Comparison of ENCODE assay signal across 10 cellular contexts in genomic region chr7:128458956-128459355, GRCh38. TPM values are rescaled to one million over a fixed set of nuclear protein-coding genes. Genes with fewer than 3 reads are reported as not detected.
DNase-seq lines count a peak whose midpoint lies in the region; ATAC-seq and TF ChIP-seq lines count a peak whose summit lies in the region.
"Had no signal": no experiment of that assay in that cellular context is flagged by ENCODE, and none has a peak within 500 bp of the region (broad histone marks: within the 10 kb centered on the region; RNA-seq: fewer than 3 reads in every experiment).

No MANE protein-coding gene starts in this region.

- WGBS in mammary epithelial cell (ENCODE audit: low coverage, missing lambda C conversion rate), result 65% methylated on average over 3 of the region's 3 CpGs

- in situ Hi-C loops in mammary epithelial cell (cut with MboI; ENCODE audit: low sequenced_read_pairs in 2 of 2), result no loop called here

- no peaks in the 10 kb centered on the region for H4K20me1 ChIP-seq in mammary epithelial cell (ENCODE audit: insufficient read depth, low read length)

- no peaks in the 10 kb centered on the region for H3K27me3 Mint-ChIP-seq in activated T-cell treated with anti-CD3 and anti-CD28 coated beads, Interleukin-2, amount 50 U/mL, for 4 hours (ENCODE audit: low read depth)
- no peaks in the 10 kb centered on the region for H3K27me3 Mint-ChIP-seq in stimulated activated naive B cell treated with anti-CD40 and anti-IgM and Interleukin-4, amounts not matched to agents 10 μg/mL and 1 μg/mL and 100 μg/mL, for 72 hours
- H3K27me3 Mint-ChIP-seq: memory B cell had no signal

- H3K4me1 Mint-ChIP-seq in activated T-cell treated with anti-CD3 and anti-CD28 coated beads, Interleukin-2, amount 50 U/mL, for 4 hours (ENCODE audit: low read depth), result peaks cover 38% of the 10 kb centered on the region
- peaks cover 25 to 52% of the 10 kb centered on the region in 2 donors for H3K4me1 Mint-ChIP-seq in stimulated activated naive B cell treated with anti-CD40 and anti-IgM and Interleukin-4, amounts not matched to agents 10 μg/mL and 1 μg/mL and 100 μg/mL, for 72 hours

- peaks cover 7% of the 10 kb centered on the region for H3K36me3 Mint-ChIP-seq in activated T-cell treated with anti-CD3 and anti-CD28 coated beads, Interleukin-2, amount 50 U/mL, for 4 hours (ENCODE audit: insufficient read depth)
- H3K36me3 Mint-ChIP-seq in stimulated activated naive B cell treated with anti-CD40 and anti-IgM and Interleukin-4, amounts not matched to agents 10 μg/mL and 1 μg/mL and 100 μg/mL, for 72 hours, result peaks cover 25 to 33% of the 10 kb centered on the region in 2 donors

- H3K9me3 ChIP-seq in RWPE2 (ENCODE audit: severe bottlenecking) (no peaks in the 10 kb centered on the region), mammary epithelial cell (replicated peaks; ENCODE audit: insufficient read depth, low read length) (no peaks in the 10 kb centered on the region)

- H3K4me2 ChIP-seq in mammary epithelial cell (ENCODE audit: insufficient read depth, low read depth, low read length), result no peak overlapping the region

- no peak overlapping the region for H2AFZ ChIP-seq in mammary epithelial cell (ENCODE audit: low read depth, low read length)

- BruUV-seq in mammary epithelial cell (replicated peaks; lab: Mats Ljungman, UMichigan), result no TSS peak

- H3K27ac Mint-ChIP-seq in stimulated activated naive B cell treated with anti-CD40 and anti-IgM and Interleukin-4, amounts not matched to agents 10 μg/mL and 1 μg/mL and 100 μg/mL, for 72 hours, result peak overlapping the region; percentile 92

- no peaks in the 10 kb centered on the region for H3K9me3 Mint-ChIP-seq in activated T-cell treated with anti-CD3 and anti-CD28 coated beads, Interleukin-2, amount 50 U/mL, for 4 hours
- H3K9me3 Mint-ChIP-seq in stimulated activated naive B cell treated with anti-CD40 and anti-IgM and Interleukin-4, amounts not matched to agents 10 μg/mL and 1 μg/mL and 100 μg/mL, for 72 hours, result no peaks in the 10 kb centered on the region
- H3K9me3 Mint-ChIP-seq: memory B cell had no signal

- H3K4me3 Mint-ChIP-seq in activated T-cell treated with anti-CD3 and anti-CD28 coated beads, Interleukin-2, amount 50 U/mL, for 4 hours, result peak overlapping the region; percentile 58
- peak overlapping the region; percentile 61 to 71 for H3K4me3 Mint-ChIP-seq in stimulated activated naive B cell treated with anti-CD40 and anti-IgM and Interleukin-4, amounts not matched to agents 10 μg/mL and 1 μg/mL and 100 μg/mL, for 72 hours
- H3K4me3 Mint-ChIP-seq: memory B cell had no signal

- H3K36me3 ChIP-seq in RWPE2 (ENCODE audit: low read depth) (peaks cover 14% of the 10 kb centered on the region), mammary epithelial cell (ENCODE audit: insufficient read depth, low read length) (peaks cover 9% of the 10 kb centered on the region)

- ATAC-seq in activated T-cell treated with anti-CD3 and anti-CD28 coated beads, Interleukin-2, amount 50 U/mL, for 4 hours, result peak; percentile 56 to 57
- ATAC-seq in HG02870 (IDR thresholded peaks at IDR 0.05; ENCODE audit: unreplicated experiment) (peak; percentile 23), RWPE2 (ENCODE audit: low read depth) (no peak)
- ATAC-seq in stimulated activated naive B cell treated with anti-CD40 and anti-IgM and Interleukin-4, amounts not matched to agents 10 μg/mL and 1 μg/mL and 100 μg/mL, for 72 hours (replicated peaks), result peak; percentile 61 to 68

- H3K79me2 ChIP-seq in mammary epithelial cell (ENCODE audit: insufficient read depth, low read length), result peaks cover 54% of the 10 kb centered on the region

- no peak for DNase-seq in activated T-cell treated with anti-CD3 and anti-CD28 coated beads, Interleukin-2, amount 50 U/mL, for 4 hours
- DNase-seq in activated T-cell treated with anti-CD3 and anti-CD28 coated beads, Interleukin-2, amount 50 U/mL, for 1 hour, result no peak
- DNase-seq in RWPE2 (ENCODE audit: low spot score) (no peak), mammary epithelial cell (no peak), SW480 (ENCODE audit: low spot score) (no peak), HCEC 1CT (no peak)
- DNase-seq in stimulated activated naive B cell treated with anti-CD40 and anti-IgM and Interleukin-4, amounts not matched to agents 10 μg/mL and 1 μg/mL and 100 μg/mL, for 72 hours, result peak; percentile 37

- dilution Hi-C loops in mammary epithelial cell (cut with HindIII; ENCODE audit: low sequenced_read_pairs), result no loop called here

- intact Hi-C loops in mammary epithelial cell (cut with micrococcal nuclease), result loop anchor here (2.0 kb wide), 1 partner anchor 54 kb away; no protein-coding TSS in a partner anchor

- H3K4me1 ChIP-seq in RWPE2 (ENCODE audit: insufficient read depth, poor library complexity, severe bottlenecking), result no peaks in the 10 kb centered on the region
- H3K4me1 ChIP-seq in mammary epithelial cell (ENCODE audit: insufficient read depth, low read length), result peaks cover 22% of the 10 kb centered on the region

- H3K27me3 ChIP-seq in RWPE2 (ENCODE audit: insufficient read depth, poor library complexity, severe bottlenecking) (no peaks in the 10 kb centered on the region), mammary epithelial cell (ENCODE audit: insufficient read depth, low read length) (no peaks in the 10 kb centered on the region)

- H3K27ac ChIP-seq in RWPE2 (ENCODE audit: poor library complexity, severe bottlenecking), result peak overlapping the region; percentile 10
- no peak overlapping the region for H3K27ac ChIP-seq in mammary epithelial cell (ENCODE audit: insufficient read depth, low read depth, low read length)
- H3K27ac ChIP-seq: C4-2B had no signal

- CTCF ChIA-PET in mammary epithelial cell (lab: Charles Lee; ENCODE audit: low non-redundant PET), result interaction anchor here (0.7 to 0.9 kb wide), 3 partner anchors 15 to 54 kb away, joined by 3 to 15 read pairs (median 8); no protein-coding TSS in a partner anchor

- H3K9ac ChIP-seq in mammary epithelial cell (ENCODE audit: insufficient read depth, low read length), result no peak overlapping the region

- H3K4me3 ChIP-seq in RWPE2 (ENCODE audit: severe bottlenecking), result no peak overlapping the region
- no peak overlapping the region for H3K4me3 ChIP-seq in mammary epithelial cell (replicated peaks in 1 of 3; ENCODE audit: insufficient read depth in 1 of 3, low read depth in 2 of 3, low read length in 3 of 3)

- no peak for TF ChIP-seq CTCF in RWPE2 (IDR thresholded peaks at IDR 0.05; ENCODE audit: poor library complexity, severe bottlenecking)
- no peak for TF ChIP-seq CTCF in mammary epithelial cell (conservative IDR thresholded peaks at IDR 0.05 in 1 of 2, IDR thresholded peaks at IDR 0.05 in 1 of 2; ENCODE audit: extremely low read depth in 1 of 2, insufficient read depth in 1 of 2, low read depth in 1 of 2, low read length in 2 of 2)

RNA-seq across cellular contexts. Expression of gene HILPDA, which starts 3.3 kb away (rescaled TPM):
- 10 to 100 TPM; 18.4 to 26.6 (median 23.7) TPM for total RNA-seq in activated T-cell treated with anti-CD3 and anti-CD28 coated beads, Interleukin-2, amount 50 U/mL, for 4 hours
- 10 to 100 TPM in 1 of 2 donors, 1 to 10 TPM in 1; 9.7 to 10.0 TPM for total RNA-seq in mammary epithelial cell
- polyA plus RNA-seq in mammary epithelial cell, result 29.1 TPM
- polyA minus RNA-seq in mammary epithelial cell, result 33.9 TPM

RNA-seq across cellular contexts. Expression of gene METTL2B, which starts 17.6 kb away (rescaled TPM):
- 10 to 100 TPM; 68.5 to 74.2 (median 73.7) TPM for total RNA-seq in activated T-cell treated with anti-CD3 and anti-CD28 coated beads, Interleukin-2, amount 50 U/mL, for 4 hours
- total RNA-seq in mammary epithelial cell, result 10 to 100 TPM; 34.7 to 37.3 TPM
- polyA plus RNA-seq in mammary epithelial cell, result 21.5 TPM
- polyA minus RNA-seq in mammary epithelial cell, result 61.8 TPM

RNA-seq across cellular contexts. Expression of gene IMPDH1, which starts 49.2 kb away (rescaled TPM):
- total RNA-seq in activated T-cell treated with anti-CD3 and anti-CD28 coated beads, Interleukin-2, amount 50 U/mL, for 4 hours, result 100 to 1,000 TPM in 2 of 3 donors, 10 to 100 TPM in 1; 88.4 to 110 (median 109) TPM
- 10 to 100 TPM; 50.5 to 92.3 TPM for total RNA-seq in mammary epithelial cell
- polyA plus RNA-seq in mammary epithelial cell, result 70.6 TPM
- 144 TPM for polyA minus RNA-seq in mammary epithelial cell
